23 cellular contexts compared by ENCODE assay signal in genomic region chr12:57080855-57081254, GRCh38. TPM values are rescaled to one million over a fixed set of nuclear protein-coding genes. Genes with fewer than 3 reads are reported as not detected.
"Had no signal": no experiment of that assay in that cellular context is flagged by ENCODE, and none has a peak within 500 bp of the region (broad histone marks: within the 10 kb centered on the region; RNA-seq: fewer than 3 reads in every experiment).

No MANE protein-coding gene starts in this region.

- DNase-seq: activated CD4-positive, alpha-beta T cell treated with anti-CD3 and anti-CD28 coated beads, Interleukin-2, amount 50 U/mL, for 48 hours; activated CD8-positive, alpha-beta memory T cell treated with anti-CD3 and anti-CD28 coated beads, Interleukin-2, amount 50 U/mL, for 48 hours; activated gamma-delta T cell treated with Interleukin-2 at 50 U/mL for 16 hours; cerebellar nuclear complex; cortex of kidney; effector CD4-positive, alpha-beta T cell; heart left ventricle; left lung; mammary epithelial cell; midbrain; nephron progenitor cell; stimulated activated CD8-positive, alpha-beta memory T cell treated with anti-CD3 and anti-CD28 coated beads, Interleukin-4, amount 100 ng/mL, for 48 hours; stimulated activated naive CD4-positive, alpha-beta T cell; substantia nigra; T-cell; tibial artery had no signal

- H3K9me3 ChIP-seq: breast epithelium, esophagus muscularis mucosa, gastroesophageal sphincter, heart left ventricle, left lung, tibial artery had no signal

- H3K36me3 Mint-ChIP-seq: T-cell had no signal

- H3K27me3 Mint-ChIP-seq: progenitor cell of endocrine pancreas, T-cell had no signal

- ATAC-seq: activated CD4-positive, CD25-positive, alpha-beta regulatory T cell treated with anti-CD3 and anti-CD28 coated beads, Interleukin-2, amount 50 U/mL, for 24 hours; gastroesophageal sphincter; heart left ventricle; left lung; SK-N-SH treated with all-trans-retinoic acid at 6 μM for 48 hours; T-cell had no signal

- H3K4me3 Mint-ChIP-seq: nephron progenitor cell, T-cell had no signal

- H3K36me3 ChIP-seq: breast epithelium, left lung had no signal

- H3K9me3 Mint-ChIP-seq: nephron progenitor cell, T-cell had no signal

- H3K27me3 ChIP-seq: breast epithelium, esophagus muscularis mucosa, gastroesophageal sphincter, heart left ventricle, left lung, tibial artery had no signal

- H3K4me3 ChIP-seq: breast epithelium, esophagus muscularis mucosa, gastroesophageal sphincter, heart left ventricle, left lung, tibial artery had no signal

- H3K27ac ChIP-seq: breast epithelium, left lung had no signal

- H3K27ac Mint-ChIP-seq: nephron progenitor cell, progenitor cell of endocrine pancreas had no signal

RNA-seq across cellular contexts. Expression of gene MYO1A, which starts 30.9 kb away (rescaled TPM):
- polyA plus RNA-seq: endothelial cell of umbilical vein had no signal
